In the genomic region with DNA sequence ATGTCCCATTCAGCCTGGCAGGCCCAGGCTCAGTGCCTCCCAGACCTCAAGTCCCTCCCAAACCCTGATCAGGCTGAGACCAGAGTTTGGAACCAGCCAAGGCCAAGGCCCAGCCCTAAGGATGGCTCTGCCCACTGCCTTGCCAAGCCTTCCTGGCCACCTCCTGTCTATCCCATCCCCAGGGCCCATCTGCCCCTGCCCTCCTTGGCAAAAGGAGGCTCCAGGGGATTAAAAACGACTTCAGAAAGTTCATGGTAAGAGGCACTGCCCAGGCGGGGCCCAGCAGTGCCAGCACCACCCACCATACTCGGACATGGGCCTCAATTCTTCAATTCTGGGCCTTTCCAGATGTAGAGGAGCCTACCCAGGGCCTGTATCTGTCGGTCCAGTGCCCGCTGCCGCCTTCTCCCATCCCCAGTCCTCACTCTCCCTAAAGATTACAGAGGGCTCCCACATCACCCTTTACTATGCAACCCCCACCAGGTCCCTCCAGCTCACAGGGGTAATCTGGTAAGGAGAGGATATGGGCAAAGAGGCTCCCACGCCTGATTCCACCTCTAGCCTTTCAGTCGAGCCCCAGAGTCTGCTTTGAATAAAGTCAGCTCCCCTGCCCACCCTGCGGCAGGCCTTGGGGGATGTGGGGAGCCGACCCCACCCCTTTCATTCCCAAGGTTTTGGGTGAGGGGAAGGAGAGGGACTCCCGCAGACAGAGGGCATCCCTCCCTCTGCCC, we compare ENCODE assay signal across 8 cellular contexts. TPM values are rescaled to one million over a fixed set of nuclear protein-coding genes. Genes with fewer than 3 reads are reported as not detected.
A peak's percentile ranks its signal among the peaks of the same experiment; 100 is the strongest.
DNase-seq lines count a peak whose midpoint lies in the region; ATAC-seq and TF ChIP-seq lines count a peak whose summit lies in the region.
"Had no signal": no experiment of that assay in that cellular context is flagged by ENCODE, and none has a peak within 500 bp of the region (broad histone marks: within the 10 kb centered on the region; RNA-seq: fewer than 3 reads in every experiment).

No MANE protein-coding gene starts in this region.

- H4K8ac ChIP-seq in IMR-90 (ENCODE audit: low read depth in 2 of 2, low read length in 2 of 2), result peak overlapping the region; percentile 25 to 75; a peak in 1 of 4 replicates

- peak overlapping the region; percentile 39; the same call in 1 of the 2 replicates for H3K56ac ChIP-seq in IMR-90 (ENCODE audit: extremely low read depth, insufficient read depth, low read length)

- peaks cover 27% of the 10 kb centered on the region for H3K9me1 ChIP-seq in IMR-90 (ENCODE audit: insufficient read depth, low read length)

- no peaks in the 10 kb centered on the region for H3K36me3 Mint-ChIP-seq in MCF 10A (ENCODE audit: insufficient read depth, unreplicated experiment)

- peak overlapping the region; percentile 92 for H3K4me2 ChIP-seq in IMR-90 (ENCODE audit: low read depth, low read length)

- no peaks in the 10 kb centered on the region for H3K27me3 Mint-ChIP-seq in MCF 10A (ENCODE audit: insufficient read depth, unreplicated experiment)

- H2AFZ ChIP-seq in IMR-90 (replicated peaks; ENCODE audit: low read length, poor library complexity), result peak overlapping the region; percentile 100

- H3K9ac ChIP-seq in IMR-90 (ENCODE audit: low read depth, low read length), result peak overlapping the region; percentile 82
- peak overlapping the region; percentile 77 to 98 (median 89) for H3K9ac ChIP-seq in subcutaneous abdominal adipose tissue (ENCODE audit: low read length in 5 of 5)

- no peak for TF ChIP-seq RAD21 in IMR-90 (IDR thresholded peaks at IDR 0.05; ENCODE audit: low read length)

- BruUV-seq in IMR-90 (replicated peaks; lab: Mats Ljungman, UMichigan) (no TSS peak), MCF 10A (replicated peaks; lab: Mats Ljungman, UMichigan) (no TSS peak)

- no peak for DNase-seq in IMR-90
- no peak for DNase-seq in MCF 10A (ENCODE audit: unreplicated experiment)
- peak; percentile 12 for DNase-seq in kidney tubule cell (ENCODE audit: low spot score)
- no peak for DNase-seq in midbrain (lab: John Stamatoyannopoulos, UW)
- no peak for DNase-seq in COR-L47 (lab: John Stamatoyannopoulos, UW)

- peak overlapping the region; percentile 63 for H2AK5ac ChIP-seq in IMR-90 (ENCODE audit: low read depth, low read length)

- H3K9me3 ChIP-seq in IMR-90 (ENCODE audit: control insufficient read depth, insufficient read depth, low read length) (no peaks in the 10 kb centered on the region), subcutaneous abdominal adipose tissue (ENCODE audit: control insufficient read depth in 5 of 5, low read length in 5 of 5) (no peaks in the 10 kb centered on the region)

- H2BK120ac ChIP-seq in IMR-90 (ENCODE audit: low read depth, low read length), result no peak overlapping the region

- H4K20me1 ChIP-seq in IMR-90 (ENCODE audit: insufficient read depth, low read length), result peaks cover 28% of the 10 kb centered on the region

- POLR2A ChIA-PET in IMR-90 (lab: Charles Lee; ENCODE audit: unreplicated experiment) (no interaction called here), MCF 10A (lab: Yijun Ruan, JAX) (interaction anchor here (0.8 to 2.6 kb wide), 2 partner anchors 9 to 27 kb away, joined by 3 to 19 read pairs; no protein-coding TSS in a partner anchor)

- TF ChIP-seq POLR2A in IMR-90 (IDR thresholded peaks at IDR 0.05; ENCODE audit: low read depth, low read length), result no peak

- H3K4me1 Mint-ChIP-seq in MCF 10A (ENCODE audit: insufficient read depth, unreplicated experiment), result peaks cover 22% of the 10 kb centered on the region

- in situ Hi-C loops in IMR-90 (cut with MboI; ENCODE audit: low sequenced_read_pairs), result loop anchor here (25.0 kb wide), 1 partner anchor 251 kb away; a partner anchor contains a TSS

- CTCF ChIA-PET in IMR-90 (lab: Yijun Ruan, JAX) (interaction anchor here (1.0 kb wide), 1 partner anchor 35 kb away, joined by 4 read pairs; no protein-coding TSS in a partner anchor), MCF 10A (lab: Yijun Ruan, JAX) (interaction anchor here (0.8 to 1.8 kb wide), 3 partner anchors 8 to 268 kb away, joined by 3 to 5 read pairs (median 4); no protein-coding TSS in a partner anchor)

- dilution Hi-C loops in IMR-90 (cut with HindIII; ENCODE audit: low sequenced_read_pairs, unreplicated experiment), result no loop called here

- H3K27me3 ChIP-seq in IMR-90 (ENCODE audit: control insufficient read depth, insufficient read depth, low read length) (no peaks in the 10 kb centered on the region), subcutaneous abdominal adipose tissue (ENCODE audit: control insufficient read depth in 5 of 5, insufficient read depth in 4 of 5, low read length in 5 of 5) (no peaks in the 10 kb centered on the region)

- peak overlapping the region; percentile 95 for H3K27ac Mint-ChIP-seq in MCF 10A (ENCODE audit: low read depth, unreplicated experiment)

- H2BK20ac ChIP-seq in IMR-90 (ENCODE audit: low read depth, low read length), result no peak overlapping the region

- no peak overlapping the region for H4K5ac ChIP-seq in IMR-90 (ENCODE audit: low read depth, low read length)

- H3K27ac ChIP-seq in IMR-90 (ENCODE audit: insufficient read depth, low read length) (peak overlapping the region; percentile 65), subcutaneous abdominal adipose tissue (ENCODE audit: low read depth, low read length) (peak overlapping the region; percentile 78)
- H3K27ac ChIP-seq: HL-60 had no signal

- H3K4me3 ChIP-seq in IMR-90 (ENCODE audit: insufficient read depth, low read depth, low read length) (peak overlapping the region; percentile 86), subcutaneous abdominal adipose tissue (ENCODE audit: low read depth in 1 of 5, low read length in 5 of 5) (peak overlapping the region; percentile 76 to 93 (median 85))

- H3K9me3 Mint-ChIP-seq in MCF 10A (ENCODE audit: unreplicated experiment), result no peaks in the 10 kb centered on the region

- H3K4ac ChIP-seq in IMR-90 (ENCODE audit: low read depth, low read length), result peak overlapping the region; percentile 81

- peak overlapping the region; percentile 93 for H2AK9ac ChIP-seq in IMR-90 (replicated peaks; ENCODE audit: low read depth, low read length, poor library complexity)

- no CpG with 5 or more reads among the region's 11 CpGs for WGBS in IMR-90 (ENCODE audit: extremely low coverage in 2 of 2, insufficient read length in 1 of 2), 2 experiments

- H3K14ac ChIP-seq in IMR-90 (replicated peaks; ENCODE audit: low read depth, low read length), result peak overlapping the region; percentile 68

- no peak overlapping the region for H2BK15ac ChIP-seq in IMR-90 (ENCODE audit: low read depth, low read length)

- TF ChIP-seq CTCF in IMR-90 (conservative IDR thresholded peaks at IDR 0.05; ENCODE audit: low read depth, low read length) (no peak), MCF 10A (IDR thresholded peaks at IDR 0.05; ENCODE audit: unreplicated experiment) (no peak)

- intact Hi-C loops in IMR-90 (cut with micrococcal nuclease) (loop anchor here (2.0 kb wide), 1 partner anchor 23 kb away; no protein-coding TSS in a partner anchor), MCF 10A (cut with micrococcal nuclease) (no loop called here)

- peak overlapping the region; percentile 86 for H3K4me3 Mint-ChIP-seq in MCF 10A (ENCODE audit: unreplicated experiment)

- H3K4me1 ChIP-seq in IMR-90 (ENCODE audit: control insufficient read depth, insufficient read depth, low read length) (peaks cover 11% of the 10 kb centered on the region), subcutaneous abdominal adipose tissue (ENCODE audit: control insufficient read depth in 5 of 5, insufficient read depth in 5 of 5, low read length in 5 of 5) (peaks cover 5 to 48% (median 36%) of the 10 kb centered on the region in 5 donors)

- H3K36me3 ChIP-seq in IMR-90 (ENCODE audit: control insufficient read depth, insufficient read depth, low read length) (peaks cover 3% of the 10 kb centered on the region; the same call in 1 of the 2 replicates), subcutaneous abdominal adipose tissue (ENCODE audit: control insufficient read depth in 5 of 5, insufficient read depth in 5 of 5, low read length in 5 of 5) (peaks cover 0 to 5% (median 2%) of the 10 kb centered on the region in 5 donors)

- peak overlapping the region; percentile 49; the same call in 1 of the 2 replicates for H4K91ac ChIP-seq in IMR-90 (ENCODE audit: insufficient read depth, low read depth, low read length)

- H2BK5ac ChIP-seq in IMR-90 (ENCODE audit: low read depth, low read length, poor library complexity, severe bottlenecking), result peak overlapping the region; percentile 8

- peak overlapping the region; percentile 80; the same call in 1 of the 2 replicates for H3K23ac ChIP-seq in IMR-90 (ENCODE audit: low read depth, low read length)

- no peak overlapping the region for H3K18ac ChIP-seq in IMR-90 (ENCODE audit: low read depth, low read length)

- H3K79me1 ChIP-seq in IMR-90 (ENCODE audit: low read depth in 1 of 2, low read length in 2 of 2), result peaks cover 30 to 44% of the 10 kb centered on the region in 2 experiments

- peak; percentile 13 for ATAC-seq in IMR-90 (ENCODE audit: low read depth)
- ATAC-seq in HG02981 (IDR thresholded peaks at IDR 0.05; ENCODE audit: unreplicated experiment), result no peak

TF ChIP-seq in IMR-90, 13 proteins besides CTCF, POLR2A, EP300 and RAD21:
- TF ChIP-seq SMC3 (IDR thresholded peaks at IDR 0.05; ENCODE audit: low read depth, low read length), result no peak
- TF ChIP-seq MXI1 (IDR thresholded peaks at IDR 0.05; ENCODE audit: borderline replicate concordance, low read depth, low read length), result peak; percentile 6; the same call in 1 of the 2 replicates
- no peak for TF ChIP-seq NFE2L2 (IDR thresholded peaks at IDR 0.05; ENCODE audit: low read depth, low read length)
- TF ChIP-seq FOS (IDR thresholded peaks at IDR 0.05; ENCODE audit: low read depth, low read length), result no peak
- no peak for TF ChIP-seq CHD1 (IDR thresholded peaks at IDR 0.05; ENCODE audit: low read depth, low read length)
- TF ChIP-seq MAZ (IDR thresholded peaks at IDR 0.05; ENCODE audit: borderline replicate concordance, low read depth, low read length), result no peak

RNA-seq across cellular contexts. Expression of a gene that starts 0.9 kb away (rescaled TPM):
- total RNA-seq in IMR-90 (2012; rRNA removed) (18.1 and 18.5 TPM in 2 replicates), MCF 10A (2022) (21.9 and 33.2 TPM in 2 replicates)
- 34.4 and 35.1 TPM in 2 replicates for polyA plus RNA-seq in IMR-90 (2012; rRNA removed)
- polyA plus RNA-seq in IMR-90 (2012; cell fraction: cytosol; rRNA removed), result 26.6 and 34.5 TPM in 2 replicates
- polyA plus RNA-seq in IMR-90 (2012; cell fraction: nucleus; rRNA removed; ENCODE audit: low replicate concordance), result 171 and 194 TPM in 2 replicates

RNA-seq across cellular contexts. Expression of a gene that starts 30.3 kb away (rescaled TPM):
- 15.3 and 18.1 TPM in 2 replicates for total RNA-seq in IMR-90 (2012; rRNA removed)
- 45.1 and 45.2 TPM in 2 replicates for polyA plus RNA-seq in IMR-90 (2012; rRNA removed)
- 24.5 and 40.0 TPM in 2 replicates for polyA plus RNA-seq in IMR-90 (2012; cell fraction: cytosol; rRNA removed)
- 227 and 302 TPM in 2 replicates for polyA plus RNA-seq in IMR-90 (2012; cell fraction: nucleus; rRNA removed; ENCODE audit: low replicate concordance)
- total RNA-seq in MCF 10A (2022), result 6.9 and 7.0 TPM in 2 replicates
